4 cellular contexts compared by ENCODE assay signal in genomic region chr1:32905588-32905987, GRCh38. TPM values are rescaled to one million over a fixed set of nuclear protein-coding genes. Genes with fewer than 3 reads are reported as not detected.
"Had no signal": no experiment of that assay in that cellular context is flagged by ENCODE, and none has a peak within 500 bp of the region (broad histone marks: within the 10 kb centered on the region; RNA-seq: fewer than 3 reads in every experiment).

No MANE protein-coding gene starts in this region.

RNA-seq across cellular contexts. Expression of gene HPCA, which starts 19.3 kb away (rescaled TPM):
- total RNA-seq: GM23248, H4, IMR-90 had no signal
- polyA plus RNA-seq: GM23248 had no signal

RNA-seq across cellular contexts. Expression of gene FNDC5, which starts 34.9 kb away (rescaled TPM):
- total RNA-seq: GM23248, HT-29 had no signal
